8 cellular contexts compared by ENCODE assay signal in genomic region chr6:139250296-139251274, GRCh38. TPM values are rescaled to one million over a fixed set of nuclear protein-coding genes. Genes with fewer than 3 reads are reported as not detected.
DNase-seq lines count a peak whose midpoint lies in the region; ATAC-seq and TF ChIP-seq lines count a peak whose summit lies in the region.

No MANE protein-coding gene starts in this region.

- H3K4me3 ChIP-seq in BE2C (ENCODE audit: low read depth, low read length) (no peak overlapping the region), esophagus muscularis mucosa (no peak overlapping the region), upper lobe of right lung (no peak overlapping the region)

- intact Hi-C loops in esophagus muscularis mucosa (cut with DNase I) (loop anchor here (5.0 kb wide), 1 partner anchor 37 kb away; no protein-coding TSS in a partner anchor), upper lobe of right lung (cut with DNase I) (no loop called here)

- DNase-seq in BE2C (peak; percentile 57), NCI-H69 (lab: John Stamatoyannopoulos, UW) (peak; percentile 91), esophagus muscularis mucosa (ENCODE audit: extremely low spot score) (no peak), upper lobe of right lung (no peak)
- DNase-seq in activated CD8-positive, alpha-beta memory T cell treated with anti-CD3 and anti-CD28 coated beads for 24 hours, result peak; percentile 69

- H3K4me1 Mint-ChIP-seq in nephron, result peaks cover 36% of the 10 kb centered on the region

- TF ChIP-seq EP300 in esophagus muscularis mucosa (IDR thresholded peaks at IDR 0.05), result no peak

- H3K27ac Mint-ChIP-seq in nephron, result peak overlapping the region in 2 of 3 experiments; percentile 39 to 47

- H3K27me3 ChIP-seq in BE2C (no peaks in the 10 kb centered on the region), esophagus muscularis mucosa (no peaks in the 10 kb centered on the region), upper lobe of right lung (no peaks in the 10 kb centered on the region)

- no peaks in the 10 kb centered on the region for H3K9me3 Mint-ChIP-seq in nephron

- TF ChIP-seq CTCF in BE2C (IDR thresholded peaks at IDR 0.05; ENCODE audit: low read depth, low read length) (peak; percentile 60), esophagus muscularis mucosa (IDR thresholded peaks at IDR 0.05) (peak; percentile 45 to 73 (median 49)), nephron (IDR thresholded peaks at IDR 0.05; ENCODE audit: unreplicated experiment in 3 of 3) (peak; percentile 51 to 65 (median 64)), upper lobe of right lung (IDR thresholded peaks at IDR 0.05) (peak; percentile 66)

- H3K4me3 Mint-ChIP-seq in nephron, result no peak overlapping the region

- ATAC-seq in GM18907 (IDR thresholded peaks at IDR 0.05; ENCODE audit: unreplicated experiment) (peak; percentile 99), HG03066 (IDR thresholded peaks at IDR 0.05; ENCODE audit: low read depth, unreplicated experiment) (peak; percentile 95), upper lobe of right lung (peak; percentile 92)

- TF ChIP-seq POLR2A in esophagus muscularis mucosa (IDR thresholded peaks at IDR 0.05; ENCODE audit: low read depth), result no peak

- H3K4me1 ChIP-seq in BE2C, result no peaks in the 10 kb centered on the region
- H3K4me1 ChIP-seq in esophagus muscularis mucosa, result peaks cover 18 to 23% (median 19%) of the 10 kb centered on the region in 4 donors
- peaks cover 8% of the 10 kb centered on the region for H3K4me1 ChIP-seq in upper lobe of right lung

- H3K27me3 Mint-ChIP-seq in nephron (ENCODE audit: low read depth), result no peaks in the 10 kb centered on the region

- WGBS in esophagus muscularis mucosa, result 67% methylated on average over 3 of the region's 3 CpGs

- H3K36me3 ChIP-seq in BE2C, result no peaks in the 10 kb centered on the region
- peaks cover 0 to 21% (median 0%) of the 10 kb centered on the region in 4 donors for H3K36me3 ChIP-seq in esophagus muscularis mucosa
- H3K36me3 ChIP-seq in upper lobe of right lung, result no peaks in the 10 kb centered on the region

- peak overlapping the region in 3 of 4 donors; percentile 14 to 53 (median 40) for H3K27ac ChIP-seq in esophagus muscularis mucosa (replicated peaks in 1 of 4)
- H3K27ac ChIP-seq in upper lobe of right lung, result peak overlapping the region; percentile 1

- H3K9me3 ChIP-seq in BE2C (no peaks in the 10 kb centered on the region), esophagus muscularis mucosa (no peaks in the 10 kb centered on the region), upper lobe of right lung (no peaks in the 10 kb centered on the region)

- no peaks in the 10 kb centered on the region for H3K36me3 Mint-ChIP-seq in nephron (ENCODE audit: low read depth)

RNA-seq across cellular contexts. Expression of gene TXLNB, which starts 41.2 kb away (rescaled TPM):
- not detected for polyA plus RNA-seq in BE2C (2012; ENCODE audit: insufficient read depth, insufficient read length, low read depth)
- 1 to 10 TPM; 2.1 to 5.7 (median 2.9) TPM for total RNA-seq in esophagus muscularis mucosa
- total RNA-seq in upper lobe of right lung, result 1.3 TPM

Comparison
In these comparisons a context has a peak if more than half of its experiments do, and no peak if none do; other contexts are left out.
1. DNase-seq: peak in BE2C (single experiment), NCI-H69 (single experiment) and activated CD8-positive, alpha-beta memory T cell treated with anti-CD3 and anti-CD28 coated beads for 24 hours (single experiment); none in esophagus muscularis mucosa (single experiment) and upper lobe of right lung (single experiment).
2. Peak in every context shown above with its lines, with median percentiles within 50 percentile points of each other: CTCF ChIP-seq and ATAC-seq.